ENCODE assay signal across 25 cellular contexts in the genomic region with DNA sequence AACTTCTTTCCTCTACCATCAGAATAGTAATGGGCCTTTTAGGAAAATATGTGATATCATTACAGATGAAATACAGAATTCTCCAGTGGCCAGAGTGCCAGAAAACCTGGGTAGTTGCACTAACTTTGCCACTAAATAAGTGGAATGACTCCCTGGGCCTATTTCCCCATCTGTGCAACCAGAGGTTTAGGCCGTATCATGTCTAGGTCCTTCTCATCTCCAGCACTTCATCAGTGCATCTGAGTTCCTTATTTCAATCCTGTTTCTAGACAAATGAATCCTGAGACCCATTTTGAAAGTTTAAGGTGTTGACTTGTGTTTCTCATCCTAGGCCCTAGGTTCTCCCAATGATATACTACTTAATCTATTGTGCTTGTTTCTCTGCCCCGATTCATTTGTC.
"Had no signal": no experiment of that assay in that cellular context is flagged by ENCODE, and none has a peak within 500 bp of the region (broad histone marks: within the 10 kb centered on the region; RNA-seq: fewer than 3 reads in every experiment).

No MANE protein-coding gene starts in this region.

- H3K4me1 ChIP-seq: pancreas, psoas muscle had no signal

- H3K9me3 Mint-ChIP-seq: activated naive CD4-positive, alpha-beta T cell treated with anti-CD3 and anti-CD28 coated beads for 36 hours; nephron had no signal

- H3K27me3 ChIP-seq: heart left ventricle, neutrophil, pancreas, suprapubic skin, transverse colon had no signal

- H3K27me3 Mint-ChIP-seq: stimulated activated naive CD8-positive, alpha-beta T cell treated with anti-CD3 and anti-CD28 coated beads, Interleukin-15, amount 100 ng/mL, for 72 hours had no signal

- H3K9me3 ChIP-seq: neutrophil, pancreas, psoas muscle, suprapubic skin, transverse colon had no signal

- ATAC-seq: heart left ventricle; left cardiac atrium; pancreas; psoas muscle; right cardiac atrium; stimulated activated naive CD8-positive, alpha-beta T cell treated with anti-CD3 and anti-CD28 coated beads, Interleukin-15, amount 100 ng/mL, for 72 hours had no signal

- H3K4me3 ChIP-seq: coronary artery, heart left ventricle, pancreas, psoas muscle, suprapubic skin, transverse colon had no signal

- DNase-seq: activated CD4-positive, alpha-beta T cell treated with anti-CD3 and anti-CD28 coated beads for 4 hours; activated CD4-positive, alpha-beta T cell treated with anti-CD3 and anti-CD28 coated beads, Interleukin-2, amount 50 U/mL, for 48 hours; activated CD4-positive, CD25-positive, alpha-beta regulatory T cell; activated CD8-positive, alpha-beta memory T cell treated with anti-CD3 and anti-CD28 coated beads, Interleukin-2, amount 50 U/mL, for 48 hours; activated effector memory CD4-positive, alpha-beta T cell treated with Interleukin-2 at 50 U/mL for 16 hours; activated naive CD4-positive, alpha-beta T cell treated with anti-CD3 and anti-CD28 coated beads for 36 hours; activated T-cell treated with anti-CD3 and anti-CD28 coated beads, Interleukin-2, amount 50 U/mL, for 48 hours; cerebellar nuclear complex; heart left ventricle; islet precursor cell; left cardiac atrium; midbrain; pancreas; psoas muscle; right cardiac atrium; stimulated activated CD4-positive, alpha-beta T cell treated with anti-CD3 and anti-CD28 coated beads, Interleukin-12 subunit alpha, Interleukin-12 subunit beta, amount 100 ng/mL, for 4 hours; stimulated activated CD4-positive, alpha-beta T cell treated with anti-CD3 and anti-CD28 coated beads, Interleukin-1b, Interleukin-23, amount 100 ng/mL, for 48 hours; stimulated activated naive CD8-positive, alpha-beta T cell treated with anti-CD3 and anti-CD28 coated beads, Interleukin-15, amount 100 ng/mL, for 72 hours; T1000; transverse colon had no signal

- H3K27ac ChIP-seq: coronary artery, epithelial cell of prostate, heart left ventricle, neutrophil, pancreas, psoas muscle, suprapubic skin, transverse colon had no signal

- H3K4me3 Mint-ChIP-seq: activated naive CD4-positive, alpha-beta T cell treated with anti-CD3 and anti-CD28 coated beads for 36 hours; nephron; stimulated activated naive CD8-positive, alpha-beta T cell treated with anti-CD3 and anti-CD28 coated beads, Interleukin-15, amount 100 ng/mL, for 72 hours had no signal

- H3K36me3 ChIP-seq: heart left ventricle, neutrophil, pancreas, suprapubic skin, transverse colon had no signal
